ENCODE assay signal across 8 cellular contexts in genomic region chr7:66204822-66205735, GRCh38.
A peak's percentile ranks its signal among the peaks of the same experiment; 100 is the strongest.
DNase-seq lines count a peak whose midpoint lies in the region; ATAC-seq lines count a peak whose summit lies in the region.

Gene TPST1 (plus strand): TSS chr7:66205334. CDS start chr7:66240426, 35,092 bp downstream.

- DNase-seq in AG08395 (ENCODE audit: low spot score) (peak; percentile 98), NCI-H2227 (lab: John Stamatoyannopoulos, UW; ENCODE audit: unreplicated experiment) (peak; percentile 99), cerebellar cortex (ENCODE audit: low spot score) (peak; percentile 95), islet precursor cell (peak; percentile 98)
- DNase-seq in stimulated activated CD4-positive, alpha-beta T cell treated with anti-CD3 and anti-CD28 coated beads, Interleukin-12 subunit alpha, Interleukin-12 subunit beta, amount 100 ng/mL, for 4 hours, result peak; percentile 75

- peak; percentile 96 for ATAC-seq in GM18907 (IDR thresholded peaks at IDR 0.05; ENCODE audit: unreplicated experiment)
- peak; percentile 89 for ATAC-seq in HG03139 (IDR thresholded peaks at IDR 0.05; ENCODE audit: unreplicated experiment)
- ATAC-seq in activated CD4-positive, CD25-positive, alpha-beta regulatory T cell treated with anti-CD3 and anti-CD28 coated beads, Interleukin-2, amount 50 U/mL, for 24 hours, result peak; percentile 88 to 95

Comparison
In these comparisons a context has a peak if more than half of its experiments do, and no peak if none do; other contexts are left out.
1. Peak in every context shown above with its lines: DNase-seq and ATAC-seq.